ENCODE assay signal across 16 cellular contexts in the genomic region with DNA sequence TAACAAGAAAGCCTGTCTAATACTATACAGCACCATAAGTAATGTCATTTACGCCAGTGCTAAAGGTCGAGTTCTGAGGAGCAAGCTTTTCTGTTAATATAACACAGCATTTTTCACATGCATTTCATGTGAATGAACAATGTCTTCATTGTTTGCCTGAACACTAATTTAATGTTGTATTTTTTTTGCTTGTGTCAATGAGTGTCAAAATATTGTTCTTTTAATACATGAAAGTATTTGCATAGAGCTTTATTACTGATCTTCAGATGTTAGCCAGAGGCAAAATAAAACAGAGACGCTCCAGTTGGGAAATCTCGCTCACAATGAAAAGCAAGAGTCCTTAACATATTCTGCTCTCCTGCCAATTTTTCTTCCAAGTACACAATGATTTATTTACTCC.
A peak's percentile ranks its signal among the peaks of the same experiment; 100 is the strongest.
DNase-seq lines count a peak whose midpoint lies in the region; ATAC-seq and TF ChIP-seq lines count a peak whose summit lies in the region.
"Had no signal": no experiment of that assay in that cellular context is flagged by ENCODE, and none has a peak within 500 bp of the region (broad histone marks: within the 10 kb centered on the region; RNA-seq: fewer than 3 reads in every experiment).

No MANE protein-coding gene starts in this region.

- H3K4me3 ChIP-seq in A673 (ENCODE audit: low read depth, low read length, poor library complexity, severe bottlenecking) (no peak overlapping the region), Peyer's patch (no peak overlapping the region)
- no peak overlapping the region for H3K4me3 ChIP-seq in effector memory CD4-positive, alpha-beta T cell (ENCODE audit: insufficient read depth, low read depth, low read length, poor library complexity, severe bottlenecking)
- H3K4me3 ChIP-seq: cardiac muscle cell, hepatocyte, SJCRH30 had no signal

- H3K27me3 ChIP-seq in A673 (replicated peaks; ENCODE audit: insufficient read depth, low read depth, low read length, poor library complexity) (no peaks in the 10 kb centered on the region), Peyer's patch (no peaks in the 10 kb centered on the region)
- no peaks in the 10 kb centered on the region for H3K27me3 ChIP-seq in effector memory CD4-positive, alpha-beta T cell (replicated peaks; ENCODE audit: control insufficient read depth, insufficient read depth, low read length, poor library complexity, severe bottlenecking)
- H3K27me3 ChIP-seq: hepatocyte, SJCRH30 had no signal

- no peak for ATAC-seq in GM19455 (IDR thresholded peaks at IDR 0.05; ENCODE audit: unreplicated experiment)
- ATAC-seq: stimulated activated memory B cell treated with anti-CD40 and anti-IgM and Interleukin-4, amounts not matched to agents 10 μg/mL and 1 μg/mL and 100 μg/mL, for 72 hours had no signal

- CTCF ChIA-PET in A673 (lab: Charles Lee), result no interaction called here

- H3K27ac ChIP-seq in A673 (ENCODE audit: low read depth, low read length, poor library complexity, severe bottlenecking) (no peak overlapping the region), Peyer's patch (no peak overlapping the region)
- no peak overlapping the region for H3K27ac ChIP-seq in effector memory CD4-positive, alpha-beta T cell (ENCODE audit: insufficient read depth, low read length, poor library complexity, severe bottlenecking)
- H3K27ac ChIP-seq: cardiac muscle cell, hepatocyte, SJCRH30 had no signal

- TF ChIP-seq CTCF in A673 (conservative IDR thresholded peaks at IDR 0.05; ENCODE audit: low read depth, low read length) (no peak), Peyer's patch (IDR thresholded peaks at IDR 0.05) (no peak)

- no TSS peak for BruUV-seq in A673 (replicated peaks; lab: Mats Ljungman, UMichigan)

- peak; percentile 22 for DNase-seq in A673 (ENCODE audit: low spot score)
- peak; percentile 4 for DNase-seq in NCI-H1092 (lab: John Stamatoyannopoulos, UW)
- peak; percentile 79 for DNase-seq in NCI-H748 (lab: John Stamatoyannopoulos, UW; ENCODE audit: unreplicated experiment)
- peak; percentile 91 for DNase-seq in foreskin melanocyte
- no peak for DNase-seq in mesenteric fat pad (ENCODE audit: low spot score)
- DNase-seq in Peyer's patch, result no peak
- DNase-seq in effector memory CD4-positive, alpha-beta T cell, result no peak
- DNase-seq: CD4-positive, alpha-beta memory T cell; EL; NCI-H345; OCI-M1; SJCRH30 had no signal

- intact Hi-C loops in A673 (cut with micrococcal nuclease; ENCODE audit: unreplicated experiment), result no loop called here

- H3K4me1 ChIP-seq in A673 (ENCODE audit: insufficient read depth, low read length, poor library complexity, severe bottlenecking) (no peaks in the 10 kb centered on the region), Peyer's patch (peaks cover 0 to 7% (median 0%) of the 10 kb centered on the region in 4 donors)
- no peaks in the 10 kb centered on the region for H3K4me1 ChIP-seq in effector memory CD4-positive, alpha-beta T cell (ENCODE audit: control insufficient read depth, insufficient read depth, low read length, poor library complexity, severe bottlenecking)
- H3K4me1 ChIP-seq: SJCRH30 had no signal

- H3K9me3 ChIP-seq in A673 (ENCODE audit: low read depth, low read length, poor library complexity, severe bottlenecking) (no peaks in the 10 kb centered on the region), Peyer's patch (no peaks in the 10 kb centered on the region)
- no peaks in the 10 kb centered on the region for H3K9me3 ChIP-seq in effector memory CD4-positive, alpha-beta T cell (ENCODE audit: control insufficient read depth, low read length)
- H3K9me3 ChIP-seq: SJCRH30 had no signal

- no peaks in the 10 kb centered on the region for H3K36me3 ChIP-seq in A673 (ENCODE audit: insufficient read depth, low read length, poor library complexity, severe bottlenecking)
- H3K36me3 ChIP-seq in Peyer's patch, result no peaks in the 10 kb centered on the region
- H3K36me3 ChIP-seq in effector memory CD4-positive, alpha-beta T cell (ENCODE audit: control insufficient read depth, insufficient read depth, low read length), result no peaks in the 10 kb centered on the region
- H3K36me3 ChIP-seq: cardiac muscle cell, SJCRH30 had no signal

- no peak for TF ChIP-seq POLR2A in Peyer's patch (IDR thresholded peaks at IDR 0.05)

- POLR2A ChIA-PET in A673 (lab: Charles Lee; ENCODE audit: low non-redundant PET), result no interaction called here

Comparison
In these comparisons a context has a peak if more than half of its experiments do, and no peak if none do; other contexts are left out.
1. DNase-seq: peak in A673 (single experiment), NCI-H1092 (single experiment), NCI-H748 (single experiment) and foreskin melanocyte (single experiment); none in mesenteric fat pad (single experiment), Peyer's patch (0 of 3) and effector memory CD4-positive, alpha-beta T cell (0 of 3).